8 cellular contexts compared by ENCODE assay signal in the genomic region with DNA sequence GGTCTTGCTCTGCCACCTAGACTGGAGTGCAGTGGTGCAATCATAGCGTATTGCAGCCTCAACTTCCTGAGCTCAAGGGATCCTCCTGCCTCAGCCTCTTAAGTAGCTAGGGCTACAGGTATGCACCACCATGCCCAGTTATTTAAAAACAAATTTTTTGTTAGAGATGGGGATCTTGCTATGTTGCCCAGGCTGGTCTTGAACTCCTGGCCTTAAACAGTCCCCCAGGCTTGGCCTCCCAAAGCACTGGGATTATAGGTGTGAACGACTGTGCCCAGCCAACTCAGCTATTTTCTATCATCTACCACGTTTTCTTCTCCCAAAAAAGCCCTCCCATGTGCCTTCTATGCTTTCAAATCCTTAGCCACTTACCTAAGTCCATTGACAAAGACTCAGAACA.
"Had no signal": no experiment of that assay in that cellular context is flagged by ENCODE, and none has a peak within 500 bp of the region (broad histone marks: within the 10 kb centered on the region; RNA-seq: fewer than 3 reads in every experiment).

No MANE protein-coding gene starts in this region.

- H3K4me2 ChIP-seq: KMS-11 had no signal

- ATAC-seq: HepG2, K562 had no signal

- H3K27ac ChIP-seq: HL-60, KMS-11 had no signal

- H3K4me3 ChIP-seq: K562 had no signal

- FAIRE-seq: HepG2, HTR-8/SVneo, K562 had no signal

- DNase-seq: IMR-90, KBM-7, KG1 had no signal

- H3K9ac ChIP-seq: KMS-11 had no signal
